1 cellular context compared by ENCODE assay signal in the genomic region with DNA sequence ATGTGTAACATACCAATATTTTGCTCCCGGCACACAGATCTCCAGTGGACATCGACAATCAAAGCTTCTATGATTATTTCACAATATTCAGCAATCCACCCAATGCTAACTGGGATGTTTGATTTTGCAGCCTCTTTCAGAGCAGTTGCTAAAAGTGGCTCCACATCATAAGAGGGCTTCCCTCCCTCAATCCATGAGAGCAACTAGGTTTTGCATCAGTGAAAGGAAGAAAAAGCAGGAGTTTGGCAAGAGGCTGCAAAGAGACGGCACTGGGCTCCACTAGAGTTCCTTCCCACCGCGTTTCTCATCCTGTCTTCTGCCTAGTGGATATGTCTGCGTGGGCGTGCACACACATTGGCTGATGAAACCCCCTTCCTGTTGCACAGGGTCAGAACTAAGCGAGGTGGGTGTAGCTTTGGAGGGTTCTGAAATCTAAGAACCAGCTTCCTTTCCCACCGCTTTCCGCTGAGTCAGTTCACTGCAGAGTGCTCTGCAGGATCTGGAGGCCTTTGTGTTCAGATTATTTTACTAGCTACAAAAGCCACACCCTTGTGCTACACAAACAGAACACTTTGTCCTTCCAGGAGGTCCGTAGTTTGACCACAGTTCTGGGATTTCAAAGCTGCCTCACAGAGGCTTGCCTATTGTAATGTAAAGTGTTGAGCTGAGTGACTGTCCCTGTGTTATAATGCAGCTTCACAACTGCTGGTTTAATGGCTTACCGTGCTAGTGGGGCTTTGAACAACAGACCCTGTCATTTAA.
TF ChIP-seq lines count a peak whose summit lies in the region.

No MANE protein-coding gene starts in this region.

TF ChIP-seq in K562, 482 proteins besides CTCF, POLR2A, EP300 and RAD21 (continued from another document and continues in another):
- TF ChIP-seq, protein P1, sequence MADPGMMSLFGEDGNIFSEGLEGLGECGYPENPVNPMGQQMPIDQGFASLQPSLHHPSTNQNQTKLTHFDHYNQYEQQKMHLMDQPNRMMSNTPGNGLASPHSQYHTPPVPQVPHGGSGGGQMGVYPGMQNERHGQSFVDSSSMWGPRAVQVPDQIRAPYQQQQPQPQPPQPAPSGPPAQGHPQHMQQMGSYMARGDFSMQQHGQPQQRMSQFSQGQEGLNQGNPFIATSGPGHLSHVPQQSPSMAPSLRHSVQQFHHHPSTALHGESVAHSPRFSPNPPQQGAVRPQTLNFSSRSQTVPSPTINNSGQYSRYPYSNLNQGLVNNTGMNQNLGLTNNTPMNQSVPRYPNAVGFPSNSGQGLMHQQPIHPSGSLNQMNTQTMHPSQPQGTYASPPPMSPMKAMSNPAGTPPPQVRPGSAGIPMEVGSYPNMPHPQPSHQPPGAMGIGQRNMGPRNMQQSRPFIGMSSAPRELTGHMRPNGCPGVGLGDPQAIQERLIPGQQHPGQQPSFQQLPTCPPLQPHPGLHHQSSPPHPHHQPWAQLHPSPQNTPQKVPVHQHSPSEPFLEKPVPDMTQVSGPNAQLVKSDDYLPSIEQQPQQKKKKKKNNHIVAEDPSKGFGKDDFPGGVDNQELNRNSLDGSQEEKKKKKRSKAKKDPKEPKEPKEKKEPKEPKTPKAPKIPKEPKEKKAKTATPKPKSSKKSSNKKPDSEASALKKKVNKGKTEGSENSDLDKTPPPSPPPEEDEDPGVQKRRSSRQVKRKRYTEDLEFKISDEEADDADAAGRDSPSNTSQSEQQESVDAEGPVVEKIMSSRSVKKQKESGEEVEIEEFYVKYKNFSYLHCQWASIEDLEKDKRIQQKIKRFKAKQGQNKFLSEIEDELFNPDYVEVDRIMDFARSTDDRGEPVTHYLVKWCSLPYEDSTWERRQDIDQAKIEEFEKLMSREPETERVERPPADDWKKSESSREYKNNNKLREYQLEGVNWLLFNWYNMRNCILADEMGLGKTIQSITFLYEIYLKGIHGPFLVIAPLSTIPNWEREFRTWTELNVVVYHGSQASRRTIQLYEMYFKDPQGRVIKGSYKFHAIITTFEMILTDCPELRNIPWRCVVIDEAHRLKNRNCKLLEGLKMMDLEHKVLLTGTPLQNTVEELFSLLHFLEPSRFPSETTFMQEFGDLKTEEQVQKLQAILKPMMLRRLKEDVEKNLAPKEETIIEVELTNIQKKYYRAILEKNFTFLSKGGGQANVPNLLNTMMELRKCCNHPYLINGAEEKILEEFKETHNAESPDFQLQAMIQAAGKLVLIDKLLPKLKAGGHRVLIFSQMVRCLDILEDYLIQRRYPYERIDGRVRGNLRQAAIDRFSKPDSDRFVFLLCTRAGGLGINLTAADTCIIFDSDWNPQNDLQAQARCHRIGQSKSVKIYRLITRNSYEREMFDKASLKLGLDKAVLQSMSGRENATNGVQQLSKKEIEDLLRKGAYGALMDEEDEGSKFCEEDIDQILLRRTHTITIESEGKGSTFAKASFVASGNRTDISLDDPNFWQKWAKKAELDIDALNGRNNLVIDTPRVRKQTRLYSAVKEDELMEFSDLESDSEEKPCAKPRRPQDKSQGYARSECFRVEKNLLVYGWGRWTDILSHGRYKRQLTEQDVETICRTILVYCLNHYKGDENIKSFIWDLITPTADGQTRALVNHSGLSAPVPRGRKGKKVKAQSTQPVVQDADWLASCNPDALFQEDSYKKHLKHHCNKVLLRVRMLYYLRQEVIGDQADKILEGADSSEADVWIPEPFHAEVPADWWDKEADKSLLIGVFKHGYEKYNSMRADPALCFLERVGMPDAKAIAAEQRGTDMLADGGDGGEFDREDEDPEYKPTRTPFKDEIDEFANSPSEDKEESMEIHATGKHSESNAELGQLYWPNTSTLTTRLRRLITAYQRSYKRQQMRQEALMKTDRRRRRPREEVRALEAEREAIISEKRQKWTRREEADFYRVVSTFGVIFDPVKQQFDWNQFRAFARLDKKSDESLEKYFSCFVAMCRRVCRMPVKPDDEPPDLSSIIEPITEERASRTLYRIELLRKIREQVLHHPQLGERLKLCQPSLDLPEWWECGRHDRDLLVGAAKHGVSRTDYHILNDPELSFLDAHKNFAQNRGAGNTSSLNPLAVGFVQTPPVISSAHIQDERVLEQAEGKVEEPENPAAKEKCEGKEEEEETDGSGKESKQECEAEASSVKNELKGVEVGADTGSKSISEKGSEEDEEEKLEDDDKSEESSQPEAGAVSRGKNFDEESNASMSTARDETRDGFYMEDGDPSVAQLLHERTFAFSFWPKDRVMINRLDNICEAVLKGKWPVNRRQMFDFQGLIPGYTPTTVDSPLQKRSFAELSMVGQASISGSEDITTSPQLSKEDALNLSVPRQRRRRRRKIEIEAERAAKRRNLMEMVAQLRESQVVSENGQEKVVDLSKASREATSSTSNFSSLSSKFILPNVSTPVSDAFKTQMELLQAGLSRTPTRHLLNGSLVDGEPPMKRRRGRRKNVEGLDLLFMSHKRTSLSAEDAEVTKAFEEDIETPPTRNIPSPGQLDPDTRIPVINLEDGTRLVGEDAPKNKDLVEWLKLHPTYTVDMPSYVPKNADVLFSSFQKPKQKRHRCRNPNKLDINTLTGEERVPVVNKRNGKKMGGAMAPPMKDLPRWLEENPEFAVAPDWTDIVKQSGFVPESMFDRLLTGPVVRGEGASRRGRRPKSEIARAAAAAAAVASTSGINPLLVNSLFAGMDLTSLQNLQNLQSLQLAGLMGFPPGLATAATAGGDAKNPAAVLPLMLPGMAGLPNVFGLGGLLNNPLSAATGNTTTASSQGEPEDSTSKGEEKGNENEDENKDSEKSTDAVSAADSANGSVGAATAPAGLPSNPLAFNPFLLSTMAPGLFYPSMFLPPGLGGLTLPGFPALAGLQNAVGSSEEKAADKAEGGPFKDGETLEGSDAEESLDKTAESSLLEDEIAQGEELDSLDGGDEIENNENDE (IDR thresholded peaks at IDR 0.05; ENCODE audit: low read depth, low read length), result no peak
- TF ChIP-seq PHB (CRISPR knock-in tag; IDR thresholded peaks at IDR 0.05) (no peak), CBFA2T3 (IDR thresholded peaks at IDR 0.05) (peak; percentile 82), ZNF175 (CRISPR knock-in tag; IDR thresholded peaks at IDR 0.05; ENCODE audit: low read depth) (peak; percentile 79; the same call in 1 of the 2 replicates), MAFF (IDR thresholded peaks at IDR 0.05; ENCODE audit: low read length) (peak; percentile 94), TRIM28 (IDR thresholded peaks at IDR 0.05) (peak; percentile 20; the same call in 1 of the 2 replicates), ETV5 (CRISPR knock-in tag; IDR thresholded peaks at IDR 0.05; ENCODE audit: low read depth) (peak; percentile 97), POLR2AphosphoS2 (IDR thresholded peaks at IDR 0.05; ENCODE audit: low read length) (peak; percentile 77; the same call in 1 of the 2 replicates), ZNF586 (CRISPR knock-in tag; conservative IDR thresholded peaks at IDR 0.05) (0 out of 2 replicates have a peak, but pooled peaks have one; percentile 42), XRCC3 (IDR thresholded peaks at IDR 0.05) (no peak), NFE2L1 (tag; IDR thresholded peaks at IDR 0.05; ENCODE audit: borderline replicate concordance, low read depth) (no peak), ZFP1 (CRISPR knock-in tag; IDR thresholded peaks at IDR 0.05) (no peak), ZNF408 (CRISPR knock-in tag; IDR thresholded peaks at IDR 0.05; ENCODE audit: low read depth) (no peak), ZNF79 (CRISPR knock-in tag; IDR thresholded peaks at IDR 0.05; ENCODE audit: low read depth) (no peak), KLF10 (CRISPR knock-in tag; IDR thresholded peaks at IDR 0.05) (no peak), POLR2AphosphoS5 (IDR thresholded peaks at IDR 0.05; ENCODE audit: control insufficient read depth, insufficient read depth, low read depth, low read length) (peak; percentile 91), KDM1A (IDR thresholded peaks at IDR 0.05) (peak; percentile 69 to 84), ZSCAN32 (CRISPR knock-in tag; IDR thresholded peaks at IDR 0.05) (no peak)
- TF ChIP-seq, protein P2, sequence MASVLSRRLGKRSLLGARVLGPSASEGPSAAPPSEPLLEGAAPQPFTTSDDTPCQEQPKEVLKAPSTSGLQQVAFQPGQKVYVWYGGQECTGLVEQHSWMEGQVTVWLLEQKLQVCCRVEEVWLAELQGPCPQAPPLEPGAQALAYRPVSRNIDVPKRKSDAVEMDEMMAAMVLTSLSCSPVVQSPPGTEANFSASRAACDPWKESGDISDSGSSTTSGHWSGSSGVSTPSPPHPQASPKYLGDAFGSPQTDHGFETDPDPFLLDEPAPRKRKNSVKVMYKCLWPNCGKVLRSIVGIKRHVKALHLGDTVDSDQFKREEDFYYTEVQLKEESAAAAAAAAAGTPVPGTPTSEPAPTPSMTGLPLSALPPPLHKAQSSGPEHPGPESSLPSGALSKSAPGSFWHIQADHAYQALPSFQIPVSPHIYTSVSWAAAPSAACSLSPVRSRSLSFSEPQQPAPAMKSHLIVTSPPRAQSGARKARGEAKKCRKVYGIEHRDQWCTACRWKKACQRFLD (CRISPR knock-in tag; IDR thresholded peaks at IDR 0.05), result no peak; the same call in 1 of the 2 replicates
- TF ChIP-seq, protein P3, sequence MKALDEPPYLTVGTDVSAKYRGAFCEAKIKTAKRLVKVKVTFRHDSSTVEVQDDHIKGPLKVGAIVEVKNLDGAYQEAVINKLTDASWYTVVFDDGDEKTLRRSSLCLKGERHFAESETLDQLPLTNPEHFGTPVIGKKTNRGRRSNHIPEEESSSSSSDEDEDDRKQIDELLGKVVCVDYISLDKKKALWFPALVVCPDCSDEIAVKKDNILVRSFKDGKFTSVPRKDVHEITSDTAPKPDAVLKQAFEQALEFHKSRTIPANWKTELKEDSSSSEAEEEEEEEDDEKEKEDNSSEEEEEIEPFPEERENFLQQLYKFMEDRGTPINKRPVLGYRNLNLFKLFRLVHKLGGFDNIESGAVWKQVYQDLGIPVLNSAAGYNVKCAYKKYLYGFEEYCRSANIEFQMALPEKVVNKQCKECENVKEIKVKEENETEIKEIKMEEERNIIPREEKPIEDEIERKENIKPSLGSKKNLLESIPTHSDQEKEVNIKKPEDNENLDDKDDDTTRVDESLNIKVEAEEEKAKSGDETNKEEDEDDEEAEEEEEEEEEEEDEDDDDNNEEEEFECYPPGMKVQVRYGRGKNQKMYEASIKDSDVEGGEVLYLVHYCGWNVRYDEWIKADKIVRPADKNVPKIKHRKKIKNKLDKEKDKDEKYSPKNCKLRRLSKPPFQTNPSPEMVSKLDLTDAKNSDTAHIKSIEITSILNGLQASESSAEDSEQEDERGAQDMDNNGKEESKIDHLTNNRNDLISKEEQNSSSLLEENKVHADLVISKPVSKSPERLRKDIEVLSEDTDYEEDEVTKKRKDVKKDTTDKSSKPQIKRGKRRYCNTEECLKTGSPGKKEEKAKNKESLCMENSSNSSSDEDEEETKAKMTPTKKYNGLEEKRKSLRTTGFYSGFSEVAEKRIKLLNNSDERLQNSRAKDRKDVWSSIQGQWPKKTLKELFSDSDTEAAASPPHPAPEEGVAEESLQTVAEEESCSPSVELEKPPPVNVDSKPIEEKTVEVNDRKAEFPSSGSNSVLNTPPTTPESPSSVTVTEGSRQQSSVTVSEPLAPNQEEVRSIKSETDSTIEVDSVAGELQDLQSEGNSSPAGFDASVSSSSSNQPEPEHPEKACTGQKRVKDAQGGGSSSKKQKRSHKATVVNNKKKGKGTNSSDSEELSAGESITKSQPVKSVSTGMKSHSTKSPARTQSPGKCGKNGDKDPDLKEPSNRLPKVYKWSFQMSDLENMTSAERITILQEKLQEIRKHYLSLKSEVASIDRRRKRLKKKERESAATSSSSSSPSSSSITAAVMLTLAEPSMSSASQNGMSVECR (CRISPR knock-in tag; IDR thresholded peaks at IDR 0.05), result peak; percentile 29; the same call in 1 of the 2 replicates
- TF ChIP-seq, protein P4, sequence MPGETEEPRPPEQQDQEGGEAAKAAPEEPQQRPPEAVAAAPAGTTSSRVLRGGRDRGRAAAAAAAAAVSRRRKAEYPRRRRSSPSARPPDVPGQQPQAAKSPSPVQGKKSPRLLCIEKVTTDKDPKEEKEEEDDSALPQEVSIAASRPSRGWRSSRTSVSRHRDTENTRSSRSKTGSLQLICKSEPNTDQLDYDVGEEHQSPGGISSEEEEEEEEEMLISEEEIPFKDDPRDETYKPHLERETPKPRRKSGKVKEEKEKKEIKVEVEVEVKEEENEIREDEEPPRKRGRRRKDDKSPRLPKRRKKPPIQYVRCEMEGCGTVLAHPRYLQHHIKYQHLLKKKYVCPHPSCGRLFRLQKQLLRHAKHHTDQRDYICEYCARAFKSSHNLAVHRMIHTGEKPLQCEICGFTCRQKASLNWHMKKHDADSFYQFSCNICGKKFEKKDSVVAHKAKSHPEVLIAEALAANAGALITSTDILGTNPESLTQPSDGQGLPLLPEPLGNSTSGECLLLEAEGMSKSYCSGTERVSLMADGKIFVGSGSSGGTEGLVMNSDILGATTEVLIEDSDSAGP (CRISPR knock-in tag; IDR thresholded peaks at IDR 0.05), result no peak
- TF ChIP-seq, protein P5, sequence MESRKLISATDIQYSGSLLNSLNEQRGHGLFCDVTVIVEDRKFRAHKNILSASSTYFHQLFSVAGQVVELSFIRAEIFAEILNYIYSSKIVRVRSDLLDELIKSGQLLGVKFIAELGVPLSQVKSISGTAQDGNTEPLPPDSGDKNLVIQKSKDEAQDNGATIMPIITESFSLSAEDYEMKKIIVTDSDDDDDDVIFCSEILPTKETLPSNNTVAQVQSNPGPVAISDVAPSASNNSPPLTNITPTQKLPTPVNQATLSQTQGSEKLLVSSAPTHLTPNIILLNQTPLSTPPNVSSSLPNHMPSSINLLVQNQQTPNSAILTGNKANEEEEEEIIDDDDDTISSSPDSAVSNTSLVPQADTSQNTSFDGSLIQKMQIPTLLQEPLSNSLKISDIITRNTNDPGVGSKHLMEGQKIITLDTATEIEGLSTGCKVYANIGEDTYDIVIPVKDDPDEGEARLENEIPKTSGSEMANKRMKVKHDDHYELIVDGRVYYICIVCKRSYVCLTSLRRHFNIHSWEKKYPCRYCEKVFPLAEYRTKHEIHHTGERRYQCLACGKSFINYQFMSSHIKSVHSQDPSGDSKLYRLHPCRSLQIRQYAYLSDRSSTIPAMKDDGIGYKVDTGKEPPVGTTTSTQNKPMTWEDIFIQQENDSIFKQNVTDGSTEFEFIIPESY (CRISPR knock-in tag; IDR thresholded peaks at IDR 0.05), result peak; percentile 53
- TF ChIP-seq, protein P6, sequence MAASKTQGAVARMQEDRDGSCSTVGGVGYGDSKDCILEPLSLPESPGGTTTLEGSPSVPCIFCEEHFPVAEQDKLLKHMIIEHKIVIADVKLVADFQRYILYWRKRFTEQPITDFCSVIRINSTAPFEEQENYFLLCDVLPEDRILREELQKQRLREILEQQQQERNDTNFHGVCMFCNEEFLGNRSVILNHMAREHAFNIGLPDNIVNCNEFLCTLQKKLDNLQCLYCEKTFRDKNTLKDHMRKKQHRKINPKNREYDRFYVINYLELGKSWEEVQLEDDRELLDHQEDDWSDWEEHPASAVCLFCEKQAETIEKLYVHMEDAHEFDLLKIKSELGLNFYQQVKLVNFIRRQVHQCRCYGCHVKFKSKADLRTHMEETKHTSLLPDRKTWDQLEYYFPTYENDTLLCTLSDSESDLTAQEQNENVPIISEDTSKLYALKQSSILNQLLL (CRISPR knock-in tag; IDR thresholded peaks at IDR 0.05; ENCODE audit: borderline replicate concordance), result no peak
